In genomic region chrX:506341-506740, GRCh38 we compare ENCODE assay signal across 23 cellular contexts.
DNase-seq lines count a peak whose midpoint lies in the region; ATAC-seq and TF ChIP-seq lines count a peak whose summit lies in the region.
"Had no signal": no experiment of that assay in that cellular context is flagged by ENCODE, and none has a peak within 500 bp of the region (broad histone marks: within the 10 kb centered on the region; RNA-seq: fewer than 3 reads in every experiment).

No MANE protein-coding gene starts in this region.

- H3K36me3 ChIP-seq in mesendoderm (ENCODE audit: control insufficient read depth, insufficient read depth, low read length), result no peaks in the 10 kb centered on the region
- no peaks in the 10 kb centered on the region for H3K36me3 ChIP-seq in trophoblast cell (ENCODE audit: control insufficient read depth in 1 of 2, insufficient read depth in 2 of 2, low read length in 2 of 2)
- H3K36me3 ChIP-seq in uterus, result no peaks in the 10 kb centered on the region
- H3K36me3 ChIP-seq: BE2C, BLaER1 had no signal

- no peak overlapping the region for H4K12ac ChIP-seq in trophoblast cell (ENCODE audit: low read depth, low read length)

- H3K23ac ChIP-seq in mesendoderm (ENCODE audit: low read length) (no peak overlapping the region), trophoblast cell (ENCODE audit: low read length) (no peak overlapping the region)

- no peaks in the 10 kb centered on the region for H3K79me1 ChIP-seq in mesendoderm (ENCODE audit: low read length)
- no peaks in the 10 kb centered on the region for H3K79me1 ChIP-seq in trophoblast cell (ENCODE audit: low read length)

- H3K4me1 ChIP-seq in mesendoderm (ENCODE audit: control insufficient read depth, low read depth, low read length) (no peaks in the 10 kb centered on the region), trophoblast cell (ENCODE audit: control insufficient read depth in 1 of 2, insufficient read depth in 2 of 2, low read length in 2 of 2) (peaks cover 0 to 2% of the 10 kb centered on the region in 2 experiments), uterus (no peaks in the 10 kb centered on the region)
- H3K4me1 ChIP-seq: BE2C, BLaER1 had no signal

- CTCF ChIA-PET in T-cell (lab: Charles Lee), result no interaction called here

- no peak overlapping the region for H3K4ac ChIP-seq in mesendoderm (ENCODE audit: low read depth, low read length)
- no peak overlapping the region for H3K4ac ChIP-seq in trophoblast cell (ENCODE audit: low read depth, low read length)

- peak; percentile 32 for DNase-seq in ELF-1 (ENCODE audit: low read depth, low spot score)
- DNase-seq in mesendoderm, result peak; percentile 57
- no peak for DNase-seq in trophoblast cell
- no peak for DNase-seq in uterus
- no peak for DNase-seq in T-cell
- DNase-seq in HK-2 (ENCODE audit: unreplicated experiment), result no peak
- DNase-seq: 8988T; ACHN; BE2C; C1 segment of cervical spinal cord; CD4-positive, alpha-beta memory T cell; CD4-positive, CD25-positive, alpha-beta regulatory T cell; CD8-positive, alpha-beta memory T cell; COR-L47; DMS 273 treated with DMSO at 0.1 percent for 48 hours; DMS153; DMS53; DMS79; DND-41; GDM1 had no signal

- POLR2A ChIA-PET in T-cell (lab: Charles Lee), result no interaction called here

- H3K27me3 Mint-ChIP-seq in T-cell, result peaks cover 12 to 27% of the 10 kb centered on the region in 2 donors

- H3K4me1 Mint-ChIP-seq in T-cell, result no peaks in the 10 kb centered on the region
- H3K4me1 Mint-ChIP-seq: CD14-positive monocyte; CD4-positive, alpha-beta memory T cell; CD8-positive, alpha-beta memory T cell had no signal

- no peaks in the 10 kb centered on the region for H3K36me3 Mint-ChIP-seq in T-cell
- H3K36me3 Mint-ChIP-seq: CD14-positive monocyte; CD4-positive, alpha-beta memory T cell; CD4-positive, CD25-positive, alpha-beta regulatory T cell had no signal

- no peak overlapping the region for H2BK12ac ChIP-seq in trophoblast cell (ENCODE audit: low read length)

- TF ChIP-seq CTCF in uterus (IDR thresholded peaks at IDR 0.05), result no peak

- H3K14ac ChIP-seq in trophoblast cell (ENCODE audit: low read length), result no peak overlapping the region

- H3K4me2 ChIP-seq in mesendoderm (ENCODE audit: low read length) (no peak overlapping the region), trophoblast cell (ENCODE audit: low read length) (peak overlapping the region; percentile 44)
- H3K4me2 ChIP-seq: BLaER1 had no signal

- H3K27ac ChIP-seq in mesendoderm (ENCODE audit: low read depth, low read length), result no peak overlapping the region
- no peak overlapping the region for H3K27ac ChIP-seq in trophoblast cell (ENCODE audit: low read depth, low read length)
- H3K27ac ChIP-seq in uterus, result no peak overlapping the region
- H3K27ac ChIP-seq: BLaER1 had no signal

- H2BK15ac ChIP-seq in mesendoderm (replicated peaks; ENCODE audit: low read depth), result no peak overlapping the region

- H3K9me3 ChIP-seq in trophoblast cell (ENCODE audit: insufficient read depth, low read depth, low read length) (no peaks in the 10 kb centered on the region), uterus (no peaks in the 10 kb centered on the region)
- H3K9me3 ChIP-seq: BE2C had no signal

- H3K27ac Mint-ChIP-seq in T-cell, result no peak overlapping the region
- H3K27ac Mint-ChIP-seq: CD14-positive monocyte; CD4-positive, alpha-beta memory T cell had no signal

- intact Hi-C loops in uterus (cut with DNase I; ENCODE audit: low total_unique reads), result no loop called here

- no peak overlapping the region for H4K91ac ChIP-seq in trophoblast cell (ENCODE audit: low read depth, low read length)

- H3K4me3 ChIP-seq in mesendoderm (ENCODE audit: low read length) (no peak overlapping the region), trophoblast cell (ENCODE audit: low read depth, low read length) (no peak overlapping the region), uterus (no peak overlapping the region)
- H3K4me3 ChIP-seq: BLaER1, GM12878 had no signal

- no peaks in the 10 kb centered on the region for H3K79me2 ChIP-seq in mesendoderm (ENCODE audit: control insufficient read depth, insufficient read depth, low read length)
- no peaks in the 10 kb centered on the region for H3K79me2 ChIP-seq in trophoblast cell (ENCODE audit: control insufficient read depth, insufficient read depth, low read length, poor library complexity)

- H2AK5ac ChIP-seq in mesendoderm (ENCODE audit: low read length) (no peak overlapping the region), trophoblast cell (ENCODE audit: low read length) (no peak overlapping the region)

- no peak overlapping the region for H3K56ac ChIP-seq in mesendoderm (ENCODE audit: low read length)

- no peak overlapping the region for H4K8ac ChIP-seq in mesendoderm (ENCODE audit: low read depth, low read length)
- H4K8ac ChIP-seq in trophoblast cell (ENCODE audit: low read depth, low read length), result no peak overlapping the region

- H3K9me3 Mint-ChIP-seq in T-cell, result peaks cover 12 to 32% (median 20%) of the 10 kb centered on the region in 3 donors

- TF ChIP-seq POLR2A in uterus (IDR thresholded peaks at IDR 0.05), result no peak

- no CpG with 5 or more reads among the region's 8 CpGs for WGBS in mesendoderm (ENCODE audit: extremely low coverage, insufficient coverage, low lambda C conversion rate)
- WGBS in trophoblast cell (ENCODE audit: extremely low coverage, insufficient coverage, insufficient read length), result no CpG with 5 or more reads among the region's 8 CpGs

- H3K9ac ChIP-seq in mesendoderm (ENCODE audit: low read length) (no peak overlapping the region), trophoblast cell (ENCODE audit: low read length) (peak overlapping the region; percentile 73)
- H3K9ac ChIP-seq: BLaER1 had no signal

- no peak overlapping the region for H2BK5ac ChIP-seq in mesendoderm (ENCODE audit: low read length)
- H2BK5ac ChIP-seq in trophoblast cell (ENCODE audit: low read depth, low read length, poor library complexity), result no peak overlapping the region

- H3K18ac ChIP-seq in mesendoderm (ENCODE audit: low read length), result no peak overlapping the region
- H3K18ac ChIP-seq in trophoblast cell (ENCODE audit: low read length), result no peak overlapping the region

- H2BK120ac ChIP-seq in mesendoderm (ENCODE audit: low read depth, low read length), result no peak overlapping the region
- H2BK120ac ChIP-seq in trophoblast cell (ENCODE audit: insufficient read depth, low read length, poor library complexity), result no peak overlapping the region

- no peaks in the 10 kb centered on the region for H3K27me3 ChIP-seq in mesendoderm (ENCODE audit: insufficient read depth, low read length, poor library complexity)
- H3K27me3 ChIP-seq in trophoblast cell (ENCODE audit: insufficient read depth, low read length), result no peaks in the 10 kb centered on the region
- H3K27me3 ChIP-seq in uterus, result peaks cover 0 to 6% of the 10 kb centered on the region in 2 donors
- H3K27me3 ChIP-seq: BE2C, BLaER1 had no signal

- ATAC-seq in T-cell (replicated peaks in 1 of 4), result no peak
- ATAC-seq: GM12878 had no signal

- no peak overlapping the region for H2AFZ ChIP-seq in trophoblast cell (ENCODE audit: insufficient read depth, low read length, poor library complexity)

- no peak overlapping the region for H3K4me3 Mint-ChIP-seq in T-cell
- H3K4me3 Mint-ChIP-seq: CD14-positive monocyte; CD4-positive, alpha-beta memory T cell; CD4-positive, CD25-positive, alpha-beta regulatory T cell; CD8-positive, alpha-beta memory T cell had no signal

- H4K5ac ChIP-seq in mesendoderm (ENCODE audit: low read length), result no peak overlapping the region

Comparison
In these comparisons a context has a peak if more than half of its experiments do, and no peak if none do; other contexts are left out.
1. DNase-seq: peak in ELF-1 (single experiment) and mesendoderm (single experiment); none in trophoblast cell (0 of 2), uterus (0 of 2), T-cell (0 of 34) and HK-2 (single experiment).